ENCODE assay signal across 22 cellular contexts in genomic region chr12:51406859-51407258, GRCh38.
"Had no signal": no experiment of that assay in that cellular context is flagged by ENCODE, and none has a peak within 500 bp of the region (broad histone marks: within the 10 kb centered on the region; RNA-seq: fewer than 3 reads in every experiment).

No MANE protein-coding gene starts in this region.

- H3K27ac ChIP-seq: coronary artery, esophagus muscularis mucosa, gastrocnemius medialis, heart right ventricle, neural progenitor cell, psoas muscle, spleen, thoracic aorta had no signal

- H3K27ac Mint-ChIP-seq: natural killer cell treated with Interleukin-12 subunit alpha and Interleukin-12 subunit beta and Interleukin-15 and Interleukin-18, amount 100 ng/mL, for 72 hours; neural progenitor cell; stimulated activated naive B cell treated with anti-CD40 and anti-IgM and Interleukin-4, amounts not matched to agents 10 μg/mL and 1 μg/mL and 100 μg/mL, for 72 hours; stimulated activated naive CD8-positive, alpha-beta T cell treated with anti-CD3 and anti-CD28 coated beads, Interleukin-15, amount 100 ng/mL, for 72 hours had no signal

- H3K9me3 Mint-ChIP-seq: natural killer cell treated with Interleukin-12 subunit alpha and Interleukin-12 subunit beta and Interleukin-15 and Interleukin-18, amount 100 ng/mL, for 72 hours; neural progenitor cell; stimulated activated naive B cell treated with anti-CD40 and anti-IgM and Interleukin-4, amounts not matched to agents 10 μg/mL and 1 μg/mL and 100 μg/mL, for 72 hours; stimulated activated naive CD8-positive, alpha-beta T cell treated with anti-CD3 and anti-CD28 coated beads, Interleukin-15, amount 100 ng/mL, for 72 hours; type B pancreatic cell had no signal

- DNase-seq: effector CD8-positive, alpha-beta T cell; gastrocnemius medialis; heart right ventricle; hypothalamus; kidney glomerular epithelial cell; mammary epithelial cell; psoas muscle; retina; spleen; stimulated activated CD4-positive, alpha-beta T cell treated with anti-CD3 and anti-CD28 coated beads, Interleukin-15, amount 100 ng/mL, for 24 hours; stimulated activated CD4-positive, alpha-beta T cell treated with anti-CD3 and anti-CD28 coated beads, Interleukin-1b, Interleukin-23, amount 100 ng/mL, for 48 hours; stimulated activated CD4-positive, alpha-beta T cell treated with anti-CD3 and anti-CD28 coated beads, Interleukin-4, amount 100 ng/mL, for 4 hours; stimulated activated naive B cell treated with anti-CD40 and anti-IgM and Interleukin-4, amounts not matched to agents 10 μg/mL and 1 μg/mL and 100 μg/mL, for 72 hours; stimulated activated naive CD8-positive, alpha-beta T cell treated with anti-CD3 and anti-CD28 coated beads, Interleukin-15, amount 100 ng/mL, for 72 hours; substantia nigra had no signal

- H3K36me3 ChIP-seq: esophagus muscularis mucosa, gastrocnemius medialis, heart right ventricle, neural progenitor cell, spleen, thoracic aorta had no signal

- H3K9me3 ChIP-seq: esophagus muscularis mucosa, gastrocnemius medialis, heart right ventricle, psoas muscle, spleen, thoracic aorta had no signal

- H3K4me3 Mint-ChIP-seq: natural killer cell treated with Interleukin-12 subunit alpha and Interleukin-12 subunit beta and Interleukin-15 and Interleukin-18, amount 100 ng/mL, for 72 hours; neural progenitor cell; stimulated activated naive B cell treated with anti-CD40 and anti-IgM and Interleukin-4, amounts not matched to agents 10 μg/mL and 1 μg/mL and 100 μg/mL, for 72 hours; stimulated activated naive CD8-positive, alpha-beta T cell treated with anti-CD3 and anti-CD28 coated beads, Interleukin-15, amount 100 ng/mL, for 72 hours; type B pancreatic cell had no signal

- H3K27me3 Mint-ChIP-seq: natural killer cell treated with Interleukin-12 subunit alpha and Interleukin-12 subunit beta and Interleukin-15 and Interleukin-18, amount 100 ng/mL, for 72 hours; stimulated activated naive B cell treated with anti-CD40 and anti-IgM and Interleukin-4, amounts not matched to agents 10 μg/mL and 1 μg/mL and 100 μg/mL, for 72 hours; stimulated activated naive CD8-positive, alpha-beta T cell treated with anti-CD3 and anti-CD28 coated beads, Interleukin-15, amount 100 ng/mL, for 72 hours had no signal

- H3K4me3 ChIP-seq: coronary artery, esophagus muscularis mucosa, gastrocnemius medialis, heart right ventricle, neural progenitor cell, psoas muscle, spleen, thoracic aorta had no signal

- H3K9ac ChIP-seq: neural progenitor cell had no signal

- H3K27me3 ChIP-seq: gastrocnemius medialis, neural progenitor cell, spleen had no signal

- H3K4me1 Mint-ChIP-seq: neural progenitor cell had no signal

- ATAC-seq: gastrocnemius medialis; heart right ventricle; natural killer cell treated with Interleukin-12 subunit alpha and Interleukin-12 subunit beta and Interleukin-15 and Interleukin-18, amount 100 ng/mL, for 72 hours; psoas muscle; sciatic nerve; stimulated activated naive B cell treated with anti-CD40 and anti-IgM and Interleukin-4, amounts not matched to agents 10 μg/mL and 1 μg/mL and 100 μg/mL, for 72 hours; stimulated activated naive CD8-positive, alpha-beta T cell treated with anti-CD3 and anti-CD28 coated beads, Interleukin-15, amount 100 ng/mL, for 72 hours had no signal

- H2AFZ ChIP-seq: neural progenitor cell had no signal

- H3K4me1 ChIP-seq: esophagus muscularis mucosa, gastrocnemius medialis, neural progenitor cell, psoas muscle had no signal

- H3K4me2 ChIP-seq: neural progenitor cell had no signal

- H3K36me3 Mint-ChIP-seq: natural killer cell treated with Interleukin-12 subunit alpha and Interleukin-12 subunit beta and Interleukin-15 and Interleukin-18, amount 100 ng/mL, for 72 hours; neural progenitor cell; type B pancreatic cell had no signal
